ENCODE assay signal across 30 cellular contexts in the genomic region with DNA sequence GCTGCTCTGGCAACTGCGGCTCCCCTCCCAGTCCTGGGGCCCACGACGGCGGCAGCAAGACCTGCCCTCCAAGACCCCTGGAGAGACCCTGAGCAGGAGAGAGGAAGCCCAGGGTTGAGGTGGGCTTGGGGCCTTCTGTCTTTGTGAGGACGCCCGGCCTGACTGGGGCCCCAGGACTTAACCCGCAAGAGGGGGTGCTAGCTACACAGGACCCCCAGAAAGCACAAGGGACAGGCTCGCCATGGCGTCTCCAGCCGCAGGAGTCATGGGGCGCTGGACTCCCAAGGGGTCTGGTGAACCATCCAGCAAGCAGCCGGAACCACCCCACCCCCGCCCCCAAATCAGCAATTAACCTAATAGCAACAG. TPM values are rescaled to one million over a fixed set of nuclear protein-coding genes. Genes with fewer than 3 reads are reported as not detected.
"Had no signal": no experiment of that assay in that cellular context is flagged by ENCODE, and none has a peak within 500 bp of the region (broad histone marks: within the 10 kb centered on the region; RNA-seq: fewer than 3 reads in every experiment).

No MANE protein-coding gene starts in this region.

- ATAC-seq: gastroesophageal sphincter; naive thymus-derived CD4-positive, alpha-beta T cell; right cardiac atrium; stimulated activated memory B cell treated with anti-CD40 and anti-IgM and Interleukin-4, amounts not matched to agents 10 μg/mL and 1 μg/mL and 100 μg/mL, for 72 hours; stimulated activated naive CD8-positive, alpha-beta T cell treated with anti-CD3 and anti-CD28 coated beads, Interleukin-15, Interleukin-2, amounts not matched to agents 100 U/mL and 50 U/mL, for 24 hours had no signal

- H3K36me3 Mint-ChIP-seq: memory B cell; mesothelial cell of epicardium; naive thymus-derived CD4-positive, alpha-beta T cell; stimulated activated memory B cell treated with anti-CD40 and anti-IgM and Interleukin-4, amounts not matched to agents 10 μg/mL and 1 μg/mL and 100 μg/mL, for 72 hours; type B pancreatic cell had no signal

- H3K9me3 ChIP-seq: esophagus muscularis mucosa, gastroesophageal sphincter, heart left ventricle, ovary, psoas muscle, spleen, testis, tibial artery had no signal

- FAIRE-seq: endothelial cell of umbilical vein, kidney had no signal

- H3K36me3 ChIP-seq: heart left ventricle, ovary, spleen had no signal

- H3K4me3 Mint-ChIP-seq: memory B cell; mesothelial cell of epicardium; nephron; stimulated activated memory B cell treated with anti-CD40 and anti-IgM and Interleukin-4, amounts not matched to agents 10 μg/mL and 1 μg/mL and 100 μg/mL, for 72 hours; type B pancreatic cell had no signal

- DNase-seq: dermis blood vessel endothelial cell; effector memory CD4-positive, alpha-beta T cell; foreskin keratinocyte; heart left ventricle; hypothalamus; kidney; naive thymus-derived CD4-positive, alpha-beta T cell; occipital lobe; ovary; posterior cingulate gyrus; spleen; stimulated activated CD4-positive, alpha-beta T cell treated with anti-CD3 and anti-CD28 coated beads, Interleukin-4, amount 100 ng/mL, for 4 hours; stimulated activated naive CD8-positive, alpha-beta T cell treated with anti-CD3 and anti-CD28 coated beads, Interleukin-15, Interleukin-2, amounts not matched to agents 100 U/mL and 50 U/mL, for 24 hours; substantia nigra; testis; tibial artery had no signal

- H3K27ac ChIP-seq: coronary artery, esophagus muscularis mucosa, foreskin keratinocyte, gastroesophageal sphincter, heart left ventricle, ovary, psoas muscle, spleen, testis, tibial artery had no signal

- H3K4me1 Mint-ChIP-seq: mesothelial cell of epicardium, nephron had no signal

- H3K27ac Mint-ChIP-seq: memory B cell; mesothelial cell of epicardium; naive thymus-derived CD4-positive, alpha-beta T cell; nephron; stimulated activated memory B cell treated with anti-CD40 and anti-IgM and Interleukin-4, amounts not matched to agents 10 μg/mL and 1 μg/mL and 100 μg/mL, for 72 hours; type B pancreatic cell had no signal

- H3K4me3 ChIP-seq: heart left ventricle, lung, ovary, psoas muscle, testis, tibial artery had no signal

- H3K27me3 ChIP-seq: testis had no signal

- H3K4me1 ChIP-seq: psoas muscle had no signal

- H3K9me3 Mint-ChIP-seq: memory B cell; mesothelial cell of epicardium; naive thymus-derived CD4-positive, alpha-beta T cell; nephron; stimulated activated memory B cell treated with anti-CD40 and anti-IgM and Interleukin-4, amounts not matched to agents 10 μg/mL and 1 μg/mL and 100 μg/mL, for 72 hours; type B pancreatic cell had no signal

RNA-seq across cellular contexts. Expression of a gene that starts 0.7 kb away (rescaled TPM):
- total RNA-seq: liver, occipital lobe had no signal

RNA-seq across cellular contexts. Expression of a gene that starts 31.9 kb away (rescaled TPM):
- total RNA-seq: foreskin keratinocyte, occipital lobe, renal cortical epithelial cell had no signal
- polyA plus RNA-seq: foreskin keratinocyte had no signal
